In genomic region chr19:18896421-18896841, GRCh38 we compare ENCODE assay signal across 9 cellular contexts. TPM values are rescaled to one million over a fixed set of nuclear protein-coding genes. Genes with fewer than 3 reads are reported as not detected.
DNase-seq lines count a peak whose midpoint lies in the region; ATAC-seq, FAIRE-seq and TF ChIP-seq lines count a peak whose summit lies in the region.
"Had no signal": no experiment of that assay in that cellular context is flagged by ENCODE, and none has a peak within 500 bp of the region (broad histone marks: within the 10 kb centered on the region; RNA-seq: fewer than 3 reads in every experiment).

No MANE protein-coding gene starts in this region.

- TF ChIP-seq POLR2A in GM12892 (IDR thresholded peaks at IDR 0.05; ENCODE audit: low read depth, low read length), result no peak

- no peak overlapping the region for H2BK15ac ChIP-seq in mesenchymal stem cell (ENCODE audit: low read depth, poor library complexity, severe bottlenecking)

- H3K36me3 ChIP-seq in ACC112 (ENCODE audit: insufficient read depth, low read length), result no peaks in the 10 kb centered on the region
- peaks cover 24 to 35% of the 10 kb centered on the region in 2 experiments for H3K36me3 ChIP-seq in mesenchymal stem cell (ENCODE audit: control insufficient read depth in 1 of 2, insufficient read depth in 2 of 2, low read depth in 1 of 2, low read length in 2 of 2)

- WGBS in mesenchymal stem cell, result 38% methylated on average over 31 of the region's 33 CpGs

- no peak overlapping the region for H3K23ac ChIP-seq in mesenchymal stem cell (ENCODE audit: low read length in 2 of 2)

- FAIRE-seq in urothelium cell line (lab: Jason Lieb, UNC) (no peak), GM12892 (lab: Jason Lieb, UNC) (no peak)

- H3K14ac ChIP-seq in mesenchymal stem cell (ENCODE audit: low read length in 2 of 2), result no peak overlapping the region

- intact Hi-C loops in left colon (cut with DNase I, micrococcal nuclease), result no loop called here

- ATAC-seq in left colon (no peak), GM18511 (IDR thresholded peaks at IDR 0.05; ENCODE audit: unreplicated experiment) (no peak)

- no peak overlapping the region for H3K9ac ChIP-seq in mesenchymal stem cell (ENCODE audit: low read length)

- no peak overlapping the region for H2BK12ac ChIP-seq in mesenchymal stem cell (ENCODE audit: low read length in 2 of 2)

- no peaks in the 10 kb centered on the region for H3K79me2 ChIP-seq in ACC112 (ENCODE audit: control insufficient read depth, insufficient read depth, low read length, unreplicated experiment)

- no peak overlapping the region for H4K91ac ChIP-seq in mesenchymal stem cell (ENCODE audit: low read length)

- H3K79me1 ChIP-seq in mesenchymal stem cell (replicated peaks; ENCODE audit: low read length, poor library complexity, severe bottlenecking), result no peaks in the 10 kb centered on the region

- H3K27ac ChIP-seq in ACC112 (ENCODE audit: low read depth, low read length) (no peak overlapping the region), mesenchymal stem cell (ENCODE audit: low read length, poor library complexity, severe bottlenecking) (no peak overlapping the region)

- no peaks in the 10 kb centered on the region for H3K9me3 ChIP-seq in mesenchymal stem cell (ENCODE audit: control insufficient read depth, low read length)

- DNase-seq in GM03348 (ENCODE audit: low spot score), result peak; percentile 41
- no peak for DNase-seq in astrocyte of the cerebellum (ENCODE audit: low read depth)
- no peak for DNase-seq in mesenchymal stem cell
- DNase-seq in left colon, result no peak
- no peak for DNase-seq in urothelium cell line (ENCODE audit: low spot score)
- no peak for DNase-seq in GM12892 (ENCODE audit: insufficient read length)

- H4K8ac ChIP-seq in mesenchymal stem cell (ENCODE audit: low read length), result no peak overlapping the region

- H3K4me2 ChIP-seq in mesenchymal stem cell (ENCODE audit: low read length, poor library complexity, severe bottlenecking), result peak overlapping the region; percentile 24

- H3K4ac ChIP-seq in mesenchymal stem cell (ENCODE audit: low read depth in 1 of 2, low read length in 2 of 2), result no peak overlapping the region

- H2AFZ ChIP-seq in ACC112 (ENCODE audit: low read length, unreplicated experiment) (no peak overlapping the region), mesenchymal stem cell (ENCODE audit: low read depth, low read length) (no peak overlapping the region)

- no peak overlapping the region for H3K18ac ChIP-seq in mesenchymal stem cell (ENCODE audit: low read depth in 1 of 2, low read length in 2 of 2)

- in situ Hi-C loops in astrocyte of the cerebellum (cut with HindIII; ENCODE audit: low sequenced_read_pairs), result no loop called here

- H3K4me3 ChIP-seq in ACC112 (ENCODE audit: low read depth, low read length), result 0 out of 2 replicates have a peak overlapping the region, but pooled peaks have one; percentile 16
- H3K4me3 ChIP-seq in astrocyte of the cerebellum (ENCODE audit: low read depth, low read length), result no peak overlapping the region
- no peak overlapping the region for H3K4me3 ChIP-seq in mesenchymal stem cell (ENCODE audit: insufficient read depth in 1 of 2, low read depth in 1 of 2, low read length in 2 of 2)

- H3K4me1 ChIP-seq in ACC112 (ENCODE audit: control insufficient read depth, insufficient read depth, low read length, unreplicated experiment) (peaks cover 3% of the 10 kb centered on the region), mesenchymal stem cell (ENCODE audit: control insufficient read depth, insufficient read depth, low read depth, low read length) (peaks cover 20% of the 10 kb centered on the region)

- H2AK5ac ChIP-seq in mesenchymal stem cell (ENCODE audit: low read length, severe bottlenecking), result no peak overlapping the region

- H3K27me3 ChIP-seq in ACC112 (ENCODE audit: insufficient read depth, low read length), result no peaks in the 10 kb centered on the region
- H3K27me3 ChIP-seq in mesenchymal stem cell (ENCODE audit: control insufficient read depth in 1 of 2, insufficient read depth in 1 of 2, low read length in 2 of 2), result peaks cover 30% of the 10 kb centered on the region in 2 experiments

- TF ChIP-seq CTCF in astrocyte of the cerebellum (IDR thresholded peaks at IDR 0.05; ENCODE audit: low read depth, low read length, missing control alignments), result peak; percentile 16

- H2BK5ac ChIP-seq in mesenchymal stem cell (ENCODE audit: low read depth, low read length, poor library complexity, severe bottlenecking), result no peak overlapping the region

- no peak overlapping the region for H2BK120ac ChIP-seq in mesenchymal stem cell (ENCODE audit: low read depth, low read length)

RNA-seq across cellular contexts. Expression of gene CERS1, which starts 0.5 kb away (rescaled TPM):
- polyA plus RNA-seq in mesenchymal stem cell (2013, experiment 1 of 2), result 1.5 TPM
- 1.6 TPM for polyA plus RNA-seq in mesenchymal stem cell (2013, experiment 2 of 2)
- under 1 TPM; 0.12 to 0.59 TPM for total RNA-seq in left colon
- 0.15 TPM for polyA plus RNA-seq in GM12892 (2012; ENCODE audit: missing spikeins)
- total RNA-seq: T-helper 2 cell treated with Interferon-gamma antibody and Interleukin-4, amounts not matched to agents 100 ng/mL and 5 ng/mL, for 36 hours had no signal

RNA-seq across cellular contexts. Expression of gene COPE, which starts 22.8 kb away (rescaled TPM):
- polyA plus RNA-seq in mesenchymal stem cell (2013, experiment 1 of 2), result 214 TPM
- 238 TPM for polyA plus RNA-seq in mesenchymal stem cell (2013, experiment 2 of 2)
- 100 to 1,000 TPM; 186 to 200 TPM for total RNA-seq in left colon
- polyA plus RNA-seq in GM12892 (2012; ENCODE audit: missing spikeins), result 81.2 TPM

RNA-seq across cellular contexts. Expression of gene DDX49, which starts 23.1 kb away (rescaled TPM):
- polyA plus RNA-seq in mesenchymal stem cell (2013, experiment 1 of 2), result 19.4 TPM
- polyA plus RNA-seq in mesenchymal stem cell (2013, experiment 2 of 2), result 18.6 TPM
- 10 to 100 TPM; 30.7 to 40.0 TPM for total RNA-seq in left colon
- 24.4 TPM for polyA plus RNA-seq in GM12892 (2012; ENCODE audit: missing spikeins)

RNA-seq across cellular contexts. Expression of gene HOMER3, which starts 44.6 kb away (rescaled TPM):
- 54.3 TPM for polyA plus RNA-seq in mesenchymal stem cell (2013, experiment 1 of 2)
- polyA plus RNA-seq in mesenchymal stem cell (2013, experiment 2 of 2), result 55.7 TPM
- 1 to 10 TPM; 3.9 to 7.9 TPM for total RNA-seq in left colon
- 4.0 TPM for polyA plus RNA-seq in GM12892 (2012; ENCODE audit: missing spikeins)
- total RNA-seq: T-helper 2 cell treated with Interferon-gamma antibody and Interleukin-4, amounts not matched to agents 100 ng/mL and 5 ng/mL, for 36 hours had no signal
